8 cellular contexts compared by ENCODE assay signal in genomic region chr14:91416744-91417133, GRCh38. TPM values are rescaled to one million over a fixed set of nuclear protein-coding genes. Genes with fewer than 3 reads are reported as not detected.
DNase-seq lines count a peak whose midpoint lies in the region; ATAC-seq, FAIRE-seq and TF ChIP-seq lines count a peak whose summit lies in the region.

No MANE protein-coding gene starts in this region.

- H3K27me3 Mint-ChIP-seq in activated T-cell treated with anti-CD3 and anti-CD28 coated beads, Interleukin-2, amount 50 U/mL, for 4 hours (ENCODE audit: low read depth) = no peaks in the 10 kb centered on the region
- no peaks in the 10 kb centered on the region for H3K27me3 Mint-ChIP-seq in activated T-cell treated with anti-CD3 and anti-CD28 coated beads, Interleukin-2, amount 50 U/mL, for 72 hours (ENCODE audit: low read depth)

- H3K27ac ChIP-seq in keratinocyte (ENCODE audit: control insufficient read depth, insufficient read depth, low read length) (peak overlapping the region; percentile 12), testis (peak overlapping the region in 1 of 2 donors; percentile 55)

- H3K9me1 ChIP-seq in keratinocyte (ENCODE audit: control insufficient read depth, extremely low read depth, insufficient read depth, low read length) = no peaks in the 10 kb centered on the region

- H3K4me1 ChIP-seq in keratinocyte (ENCODE audit: control insufficient read depth, extremely low read depth, insufficient read depth, low read length) = peaks cover 22% of the 10 kb centered on the region
- peaks cover 5% of the 10 kb centered on the region for H3K4me1 ChIP-seq in testis

- peak overlapping the region; percentile 99 for H3K4me3 Mint-ChIP-seq in activated T-cell treated with anti-CD3 and anti-CD28 coated beads, Interleukin-2, amount 50 U/mL, for 4 hours
- peak overlapping the region; percentile 97 to 98 for H3K4me3 Mint-ChIP-seq in activated T-cell treated with anti-CD3 and anti-CD28 coated beads, Interleukin-2, amount 50 U/mL, for 72 hours

- no peaks in the 10 kb centered on the region for H4K20me1 ChIP-seq in keratinocyte (ENCODE audit: control insufficient read depth, extremely low read depth, insufficient read depth, low read length)

- H3K9me3 ChIP-seq in keratinocyte (ENCODE audit: control insufficient read depth, low read depth, low read length) (no peaks in the 10 kb centered on the region), testis (no peaks in the 10 kb centered on the region)

- WGBS in testis, 2 donors = 19 to 22% methylated on average over 17 to 20 of the region's 20 CpGs

- peaks cover 45% of the 10 kb centered on the region for H3K4me1 Mint-ChIP-seq in activated T-cell treated with anti-CD3 and anti-CD28 coated beads, Interleukin-2, amount 50 U/mL, for 4 hours (ENCODE audit: low read depth)
- peaks cover 49% of the 10 kb centered on the region for H3K4me1 Mint-ChIP-seq in activated T-cell treated with anti-CD3 and anti-CD28 coated beads, Interleukin-2, amount 50 U/mL, for 72 hours (ENCODE audit: low read depth)

- DNase-seq in activated T-cell treated with anti-CD3 and anti-CD28 coated beads, Interleukin-2, amount 50 U/mL, for 4 hours = no peak
- no peak for DNase-seq in activated T-cell treated with anti-CD3 and anti-CD28 coated beads for 4 hours
- DNase-seq in activated T-cell treated with anti-CD3 and anti-CD28 coated beads, Interleukin-2, amount 50 U/mL, for 72 hours = peak in 1 of 2 donors; percentile 27
- no peak for DNase-seq in keratinocyte (ENCODE audit: low read depth, low spot score)
- peak; percentile 37 for DNase-seq in testis
- no peak for DNase-seq in NCI-H2171 treated with DMSO at 0.1 percent for 48 hours (lab: John Stamatoyannopoulos, UW)
- DNase-seq in KG1 (lab: John Stamatoyannopoulos, UW) = no peak

- H3K27me3 ChIP-seq in keratinocyte (ENCODE audit: control insufficient read depth, extremely low read depth, insufficient read depth, low read length) (no peaks in the 10 kb centered on the region), testis (no peaks in the 10 kb centered on the region)

- peak overlapping the region; percentile 17 for H2AFZ ChIP-seq in keratinocyte (ENCODE audit: control insufficient read depth, low read length)

- TF ChIP-seq CTCF in keratinocyte (optimal IDR thresholded peaks at IDR 0.05 in 1 of 3, IDR thresholded peaks at IDR 0.05 in 1 of 3, conservative IDR thresholded peaks at IDR 0.05 in 1 of 3; ENCODE audit: extremely low read depth in 1 of 3, insufficient read depth in 2 of 3, low read length in 3 of 3) (no peak), testis (IDR thresholded peaks at IDR 0.05) (no peak)

- FAIRE-seq in keratinocyte (lab: Jason Lieb, UNC) = no peak

- H3K36me3 ChIP-seq in keratinocyte (ENCODE audit: control insufficient read depth in 2 of 2, extremely low read depth in 1 of 2, insufficient read depth in 2 of 2, low read length in 2 of 2) (no peaks in the 10 kb centered on the region), testis (ENCODE audit: low read depth, missing control alignments) (no peaks in the 10 kb centered on the region)

- dilution Hi-C loops in keratinocyte (cut with MboI; ENCODE audit: extremely low pct_ligation_motif_present, low sequenced_read_pairs) = no loop called here

- peak overlapping the region; percentile 98 for H3K27ac Mint-ChIP-seq in activated T-cell treated with anti-CD3 and anti-CD28 coated beads, Interleukin-2, amount 50 U/mL, for 72 hours

- H3K4me2 ChIP-seq in keratinocyte (ENCODE audit: control insufficient read depth, extremely low read depth, insufficient read depth, low read depth, low read length) = peak overlapping the region; percentile 66

- peak overlapping the region; percentile 51 to 68 (median 68) for H3K4me3 ChIP-seq in keratinocyte (ENCODE audit: control insufficient read depth in 2 of 3, extremely low read depth in 1 of 3, insufficient read depth in 2 of 3, low read depth in 1 of 3, low read length in 3 of 3)
- peak overlapping the region; percentile 71 to 76 for H3K4me3 ChIP-seq in testis

- no peaks in the 10 kb centered on the region for H3K79me2 ChIP-seq in keratinocyte (ENCODE audit: control insufficient read depth, insufficient read depth, low read length)

- H3K9me3 Mint-ChIP-seq in activated T-cell treated with anti-CD3 and anti-CD28 coated beads, Interleukin-2, amount 50 U/mL, for 4 hours = no peaks in the 10 kb centered on the region
- H3K9me3 Mint-ChIP-seq in activated T-cell treated with anti-CD3 and anti-CD28 coated beads, Interleukin-2, amount 50 U/mL, for 72 hours = no peaks in the 10 kb centered on the region

- no peak for TF ChIP-seq POLR2A in testis (IDR thresholded peaks at IDR 0.05)

- H3K36me3 Mint-ChIP-seq in activated T-cell treated with anti-CD3 and anti-CD28 coated beads, Interleukin-2, amount 50 U/mL, for 4 hours (ENCODE audit: insufficient read depth) = peaks cover 16% of the 10 kb centered on the region
- peaks cover 12 to 16% of the 10 kb centered on the region in 2 donors for H3K36me3 Mint-ChIP-seq in activated T-cell treated with anti-CD3 and anti-CD28 coated beads, Interleukin-2, amount 50 U/mL, for 72 hours (ENCODE audit: insufficient read depth in 2 of 2)

- no peak for ATAC-seq in activated T-cell treated with anti-CD3 and anti-CD28 coated beads, Interleukin-2, amount 50 U/mL, for 4 hours
- no peak for ATAC-seq in activated T-cell treated with anti-CD3 and anti-CD28 coated beads, Interleukin-2, amount 50 U/mL, for 72 hours (replicated peaks in 1 of 2)
- no peak for ATAC-seq in HG02798 (IDR thresholded peaks at IDR 0.05; ENCODE audit: poor library complexity, unreplicated experiment)

- H3K9ac ChIP-seq in keratinocyte (ENCODE audit: control insufficient read depth, extremely low read depth, insufficient read depth, low read length) = peak overlapping the region; percentile 44

- intact Hi-C loops in testis (cut with DNase I; ENCODE audit: low total_unique reads) = loop anchor here (5.0 kb wide), 1 partner anchor 94 kb away; no protein-coding TSS in a partner anchor

RNA-seq across cellular contexts. Expression of gene CCDC88C, which starts 0.9 kb away (rescaled TPM):
- total RNA-seq in activated T-cell treated with anti-CD3 and anti-CD28 coated beads, Interleukin-2, amount 50 U/mL, for 4 hours = 10 to 100 TPM; 50.3 to 60.2 (median 58.2) TPM
- 100 to 1,000 TPM; 103 to 111 TPM for total RNA-seq in activated T-cell treated with anti-CD3 and anti-CD28 coated beads, Interleukin-2, amount 50 U/mL, for 72 hours
- polyA plus RNA-seq in keratinocyte = 1.8 to 2.4 TPM (median 1.9 TPM) in 3 replicates
- 5.0 TPM for polyA plus RNA-seq in keratinocyte (2011; ENCODE audit: low read depth)
- 1.3 and 1.6 TPM in 2 replicates for polyA plus RNA-seq in keratinocyte (2011; cell fraction: cytosol; rRNA removed)
- polyA plus RNA-seq in keratinocyte (2011; cell fraction: nucleus; rRNA removed) = 4.0 and 5.1 TPM in 2 replicates
- 2.1 and 5.1 TPM in 2 replicates for polyA plus RNA-seq in keratinocyte (2012; ENCODE audit: low replicate concordance)
- 4.0 to 5.5 TPM (median 4.1 TPM) in 3 replicates for polyA minus RNA-seq in keratinocyte
- 4.2 TPM for polyA minus RNA-seq in keratinocyte (2011; cell fraction: cytosol; rRNA and poly(A)+ RNA removed)
- 3.9 and 4.0 TPM in 2 replicates for polyA minus RNA-seq in keratinocyte (2011; cell fraction: nucleus; rRNA and poly(A)+ RNA removed)
- 10 to 100 TPM; 47.4 to 51.3 TPM for total RNA-seq in testis
- polyA plus RNA-seq in testis (ENCODE audit: insufficient read depth, low read depth, low replicate concordance) = 36.5 TPM
